In genomic region chr18:23972416-23972815, GRCh38 we compare ENCODE assay signal across 13 cellular contexts. TPM values are rescaled to one million over a fixed set of nuclear protein-coding genes. Genes with fewer than 3 reads are reported as not detected.
DNase-seq lines count a peak whose midpoint lies in the region; ATAC-seq, FAIRE-seq and TF ChIP-seq lines count a peak whose summit lies in the region.
"Had no signal": no experiment of that assay in that cellular context is flagged by ENCODE, and none has a peak within 500 bp of the region (broad histone marks: within the 10 kb centered on the region; RNA-seq: fewer than 3 reads in every experiment).

No MANE protein-coding gene starts in this region.

- peak; percentile 79 for ATAC-seq in GM19351 (IDR thresholded peaks at IDR 0.05; ENCODE audit: unreplicated experiment)
- no peak for ATAC-seq in K562
- ATAC-seq in GM18909 (IDR thresholded peaks at IDR 0.05; ENCODE audit: poor library complexity, unreplicated experiment), result no peak
- ATAC-seq in gastrocnemius medialis, result no peak
- ATAC-seq: upper lobe of right lung had no signal

- POLR2A ChIA-PET in GM10248 (lab: Yijun Ruan, JAX), result no interaction called here
- POLR2A ChIA-PET in K562 (lab: Yijun Ruan, JAX), result no interaction called here

- H3K27ac ChIP-seq in K562 (ENCODE audit: extremely low read depth, low read depth, low read length) (no peak overlapping the region), prostate gland (no peak overlapping the region), gastrocnemius medialis (no peak overlapping the region)
- H3K27ac ChIP-seq: GM23248, upper lobe of right lung, VCaP had no signal

- no TSS peak for BruUV-seq in K562 (replicated peaks; lab: Mats Ljungman, UMichigan)

- H3K79me2 ChIP-seq in K562 (ENCODE audit: control insufficient read depth, insufficient read depth, low read length), result no peaks in the 10 kb centered on the region

- no peaks in the 10 kb centered on the region for H3K9me1 ChIP-seq in K562 (ENCODE audit: control insufficient read depth, insufficient read depth, low read length)

- WGBS in K562 (ENCODE audit: insufficient coverage, low coverage, missing lambda C conversion rate), result 1% methylated on average over 6 of the region's 6 CpGs
- 77% methylated on average over 6 of the region's 6 CpGs for WGBS in prostate gland

- CTCF ChIA-PET in GM10248 (lab: Yijun Ruan, JAX), result interaction anchor here (0.8 to 2.4 kb wide), 5 partner anchors 9 to 147 kb away, joined by 3 to 5 read pairs (median 3); no protein-coding TSS in a partner anchor
- CTCF ChIA-PET in K562 (lab: Yijun Ruan, JAX; ENCODE audit: low intra/inter-chr PET ratio), result no interaction called here

- H3K4me1 ChIP-seq in K562 (replicated peaks in 1 of 2; ENCODE audit: control insufficient read depth in 2 of 2, insufficient read depth in 2 of 2, low read length in 2 of 2), result no peaks in the 10 kb centered on the region
- H3K4me1 ChIP-seq in prostate gland (replicated peaks), result no peaks in the 10 kb centered on the region
- no peaks in the 10 kb centered on the region for H3K4me1 ChIP-seq in gastrocnemius medialis
- H3K4me1 ChIP-seq: upper lobe of right lung had no signal

- H3K4me3 ChIP-seq in K562 (no peak overlapping the region), prostate gland (no peak overlapping the region), gastrocnemius medialis (no peak overlapping the region)
- H3K4me3 ChIP-seq: GM23248, upper lobe of right lung had no signal

- TF ChIP-seq POLR2A in K562 (conservative IDR thresholded peaks at IDR 0.05) (no peak), prostate gland (IDR thresholded peaks at IDR 0.05) (no peak), gastrocnemius medialis (IDR thresholded peaks at IDR 0.05) (no peak)

- DNase-seq in GM10248 (ENCODE audit: extremely low spot score) (peak; percentile 39), M059J (ENCODE audit: low read depth) (peak; percentile 14), K562 (ENCODE audit: extremely low read depth in 1 of 4, low spot score in 3 of 4) (no peak), HT-29 (ENCODE audit: low spot score) (no peak), prostate gland (ENCODE audit: low spot score) (no peak), gastrocnemius medialis (no peak)
- DNase-seq: GM23248, NCI-H1436, upper lobe of right lung had no signal

- no peak overlapping the region for H3K4me2 ChIP-seq in K562 (ENCODE audit: insufficient read depth, low read length)

- no peak for TF ChIP-seq RAD21 in K562 (CRISPR knock-in tag; conservative IDR thresholded peaks at IDR 0.05 in 1 of 2, IDR thresholded peaks at IDR 0.05 in 1 of 2)

- H3K9me3 ChIP-seq in K562 (replicated peaks; ENCODE audit: control insufficient read depth, insufficient read depth, low read depth, low read length) (no peaks in the 10 kb centered on the region), prostate gland (no peaks in the 10 kb centered on the region), gastrocnemius medialis (no peaks in the 10 kb centered on the region)
- H3K9me3 ChIP-seq: upper lobe of right lung had no signal

- in situ Hi-C loops in K562 (cut with MboI), result no loop called here
- in situ Hi-C loops in gastrocnemius medialis (cut with MboI; ENCODE audit: low sequenced_read_pairs in 4 of 4), result no loop called here

- no peaks in the 10 kb centered on the region for H4K20me1 ChIP-seq in K562 (replicated peaks; ENCODE audit: control insufficient read depth, insufficient read depth, low read length)

- H3K27me3 ChIP-seq in K562 (ENCODE audit: control insufficient read depth in 2 of 2, insufficient read depth in 2 of 2, low read length in 2 of 2) (peaks cover 0 to 5% of the 10 kb centered on the region in 2 experiments; a peak in 1 of 5 replicates), prostate gland (replicated peaks; ENCODE audit: insufficient read depth) (no peaks in the 10 kb centered on the region), gastrocnemius medialis (no peaks in the 10 kb centered on the region)
- H3K27me3 ChIP-seq: upper lobe of right lung had no signal

- H3K36me3 ChIP-seq in K562 (ENCODE audit: control insufficient read depth, insufficient read depth, low read length) (no peaks in the 10 kb centered on the region), prostate gland (no peaks in the 10 kb centered on the region), gastrocnemius medialis (no peaks in the 10 kb centered on the region)
- H3K36me3 ChIP-seq: upper lobe of right lung had no signal

- H2AFZ ChIP-seq in K562 (ENCODE audit: low read depth, low read length), result no peak overlapping the region
- H2AFZ ChIP-seq: GM23248 had no signal

- TF ChIP-seq CTCF in GM10248 (IDR thresholded peaks at IDR 0.05; ENCODE audit: control extremely low read depth, extremely low read depth, low read depth, missing control alignments) (no peak), K562 (IDR thresholded peaks at IDR 0.05 in 2 of 3, conservative IDR thresholded peaks at IDR 0.05 in 1 of 3; ENCODE audit: insufficient read depth in 2 of 3, low read depth in 1 of 3, low read length in 3 of 3) (no peak), prostate gland (IDR thresholded peaks at IDR 0.05) (no peak), gastrocnemius medialis (IDR thresholded peaks at IDR 0.05 in 4 of 5, conservative IDR thresholded peaks at IDR 0.05 in 1 of 5) (no peak)

- no peak for TF ChIP-seq EP300 in K562 (IDR thresholded peaks at IDR 0.05; ENCODE audit: low read length)

- intact Hi-C loops in K562 (cut with micrococcal nuclease), result no loop called here
- intact Hi-C loops in prostate gland (cut with DNase I), result no loop called here
- intact Hi-C loops in gastrocnemius medialis (cut with DNase I; ENCODE audit: low total_unique reads), result no loop called here

- FAIRE-seq in K562 (lab: Jason Lieb, UNC), result no peak
- FAIRE-seq: GM12891 had no signal

- no peak overlapping the region for H3K9ac ChIP-seq in K562 (ENCODE audit: insufficient read depth in 1 of 2, low read depth in 2 of 2, low read length in 2 of 2)
- H3K9ac ChIP-seq: GM23248 had no signal

TF ChIP-seq in K562, 482 proteins besides CTCF, POLR2A, EP300 and RAD21 (continues in another document):
- TF ChIP-seq ARID3B (CRISPR knock-in tag; IDR thresholded peaks at IDR 0.05; ENCODE audit: borderline replicate concordance) (no peak), SOX6 (IDR thresholded peaks at IDR 0.05) (no peak), CBFA2T3 (IDR thresholded peaks at IDR 0.05) (peak; percentile 25; the same call in 1 of the 2 replicates), SETDB1 (IDR thresholded peaks at IDR 0.05; ENCODE audit: low read length) (no peak), RCOR1 (IDR thresholded peaks at IDR 0.05; ENCODE audit: borderline replicate concordance in 1 of 2, low read depth in 2 of 2, low read length in 2 of 2) (0 out of 4 replicates have a peak, but pooled peaks of 1 of the 2 experiments have one; percentile 13)

RNA-seq across cellular contexts. Expression of gene TTC39C, which starts 42.1 kb away (rescaled TPM):
- total RNA-seq in M059J (2014; rRNA removed; shearing (Covaris generic)), result 19.6 and 29.2 TPM in 2 replicates
- total RNA-seq in K562 (2011; cell fraction: chromatin; rRNA removed; ENCODE audit: low replicate concordance), result 0.86 TPM in 1 of 2 replicates, not detected in the other
- total RNA-seq in K562 (2011; cell fraction: nucleolus; rRNA removed), result 0.13 TPM in 1 of 2 replicates, not detected in the other
- total RNA-seq in K562 (2011; cell fraction: nucleoplasm; rRNA removed), result 0.61 and 1.1 TPM in 2 replicates
- total RNA-seq in K562 (2014; rRNA removed) (not detected in 2 replicates), K562 (2014; rRNA removed; fragmentation: Illumina TruSeq; extraction: Trizol) (not detected in 2 replicates), K562 (2015; rRNA removed; fragmentation: Illumina TruSeq; extraction: Trizol) (0.11 TPM in 1 of 2 replicates, not detected in the other), K562 (2021) (0.25 and 0.58 TPM in 2 replicates), prostate gland (10 to 100 TPM; 31.2 to 40.0 TPM), gastrocnemius medialis (1 to 10 TPM in 3 of 4 donors, under 1 TPM in 1; 0.71 to 1.8 (median 1.5) TPM)
- polyA plus RNA-seq in K562 (2011; rRNA removed) (0.19 and 0.22 TPM in 2 replicates), K562 (2014; fragmentation: Illumina TruSeq; extraction: Trizol) (0.37 TPM in 1 of 2 replicates, not detected in the other), K562 (2014; fragmentation: Nextera tagmentation; extraction: Ambion mirVana) (under 1 TPM in 1 of 2 experiments, not detected in 1; 0.01 TPM), K562 (2014; rRNA removed) (0.13 TPM in 1 of 2 replicates, not detected in the other)
- polyA plus RNA-seq in K562 (2011; cell fraction: cytosol; rRNA removed), result 0.07 and 0.15 TPM in 2 replicates
- polyA plus RNA-seq in K562 (2011; cell fraction: nucleus; rRNA removed), result 0.14 and 0.38 TPM in 2 replicates
- 0.03 TPM in 2 replicates for polyA plus RNA-seq in K562 (2012)
- polyA minus RNA-seq in K562 (2011; rRNA and poly(A)+ RNA removed), result 0.12 and 0.18 TPM in 2 replicates
- not detected in 2 replicates for polyA minus RNA-seq in K562 (2011; cell fraction: cytosol; rRNA and poly(A)+ RNA removed)
- 0.13 TPM in 1 of 2 replicates, not detected in the other for polyA minus RNA-seq in K562 (2011; cell fraction: nucleus; rRNA and poly(A)+ RNA removed)
- total RNA-seq in HT-29 (2014; rRNA removed; shearing (Covaris generic)), result 7.2 and 7.6 TPM in 2 replicates

Comparison
In these comparisons a context has a peak if more than half of its experiments do, and no peak if none do; other contexts are left out.
1. DNase-seq: peak in GM10248 (single experiment) and M059J (single experiment); none in K562 (0 of 4), HT-29 (single experiment), prostate gland (single experiment) and gastrocnemius medialis (0 of 2).